9 cellular contexts compared by ENCODE assay signal in the genomic region with DNA sequence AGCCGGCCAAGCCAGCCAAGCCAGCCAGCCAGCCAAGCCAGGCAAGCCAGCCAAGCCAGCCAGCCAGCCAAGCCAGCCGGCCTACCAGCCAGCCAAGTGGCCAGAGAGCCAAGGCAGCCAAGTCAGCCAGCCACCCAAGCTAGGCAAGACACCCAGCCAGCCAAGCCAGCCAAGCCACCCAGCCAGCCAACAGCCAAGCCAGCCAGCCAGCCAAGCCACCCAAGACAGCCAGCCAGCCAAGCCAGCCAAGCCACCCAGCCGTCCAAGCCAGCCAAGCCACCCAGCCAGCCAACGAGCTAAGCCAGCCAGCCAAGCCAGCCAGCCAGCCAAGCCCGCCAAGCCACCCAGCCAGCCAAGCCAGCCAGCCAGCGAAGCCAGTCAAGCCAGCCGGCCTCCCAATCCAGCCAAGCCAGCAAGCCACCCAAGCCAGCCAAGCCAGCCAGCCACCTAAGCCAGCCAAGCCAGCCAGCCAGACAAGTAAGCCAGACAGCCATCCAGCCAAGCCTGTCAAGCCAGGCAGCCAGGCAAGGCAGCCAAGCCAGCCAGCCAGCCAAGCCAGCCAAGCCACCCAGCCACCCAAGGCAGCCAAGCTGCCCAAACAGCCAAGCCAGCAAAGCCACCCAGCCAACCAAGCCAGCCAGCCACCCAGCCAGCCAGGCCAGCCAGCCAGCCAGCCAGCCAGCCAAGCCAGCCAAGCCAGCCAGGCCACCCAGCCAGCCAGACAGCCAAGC.
DNase-seq lines count a peak whose midpoint lies in the region; ATAC-seq and TF ChIP-seq lines count a peak whose summit lies in the region.
"Had no signal": no experiment of that assay in that cellular context is flagged by ENCODE, and none has a peak within 500 bp of the region (broad histone marks: within the 10 kb centered on the region; RNA-seq: fewer than 3 reads in every experiment).

No MANE protein-coding gene starts in this region.

- H3K4me3 ChIP-seq in H7 (ENCODE audit: insufficient read depth, low read depth, low read length) = no peak overlapping the region
- no peak overlapping the region for H3K4me3 ChIP-seq in right atrium auricular region
- peak overlapping the region in 1 of 5 donors; percentile 0 for H3K4me3 ChIP-seq in subcutaneous abdominal adipose tissue (ENCODE audit: low read depth in 1 of 5, low read length in 5 of 5)
- H3K4me3 ChIP-seq: SK-N-MC had no signal

- no peak overlapping the region for H3K9ac ChIP-seq in subcutaneous abdominal adipose tissue (ENCODE audit: low read length in 5 of 5)

- H3K27me3 ChIP-seq in H7 (ENCODE audit: control insufficient read depth, insufficient read depth, low read length) (no peaks in the 10 kb centered on the region), right atrium auricular region (no peaks in the 10 kb centered on the region), subcutaneous abdominal adipose tissue (ENCODE audit: control insufficient read depth in 5 of 5, insufficient read depth in 4 of 5, low read length in 5 of 5) (no peaks in the 10 kb centered on the region)

- ATAC-seq in HG02870 (IDR thresholded peaks at IDR 0.05; ENCODE audit: unreplicated experiment) = no peak
- ATAC-seq in GM21576 (IDR thresholded peaks at IDR 0.05; ENCODE audit: unreplicated experiment) = no peak
- ATAC-seq in HG02610 (IDR thresholded peaks at IDR 0.05; ENCODE audit: unreplicated experiment) = no peak

- TF ChIP-seq CTCF in right atrium auricular region (IDR thresholded peaks at IDR 0.05) = no peak

- H3K36me3 ChIP-seq in H7 (replicated peaks; ENCODE audit: control insufficient read depth, insufficient read depth, low read length) = no peaks in the 10 kb centered on the region
- no peaks in the 10 kb centered on the region for H3K36me3 ChIP-seq in right atrium auricular region
- H3K36me3 ChIP-seq in subcutaneous abdominal adipose tissue (ENCODE audit: control insufficient read depth in 5 of 5, insufficient read depth in 5 of 5, low read length in 5 of 5) = no peaks in the 10 kb centered on the region

- no peak for TF ChIP-seq POLR2A in erythroblast (IDR thresholded peaks at IDR 0.05; ENCODE audit: low read length)

- no peaks in the 10 kb centered on the region for H3K4me1 ChIP-seq in right atrium auricular region
- H3K4me1 ChIP-seq in subcutaneous abdominal adipose tissue (ENCODE audit: control insufficient read depth in 5 of 5, insufficient read depth in 5 of 5, low read length in 5 of 5) = no peaks in the 10 kb centered on the region

- no peak overlapping the region for H3K27ac ChIP-seq in right atrium auricular region
- H3K27ac ChIP-seq in subcutaneous abdominal adipose tissue (ENCODE audit: low read depth, low read length) = peak overlapping the region; percentile 16
- H3K27ac ChIP-seq: SK-N-MC had no signal

- DNase-seq in H7 (peak; percentile 69), right atrium auricular region (ENCODE audit: low spot score) (peak; percentile 81), erythroblast (lab: John Stamatoyannopoulos, UW) (no peak)
- DNase-seq in activated CD8-positive, alpha-beta memory T cell treated with anti-CD3 and anti-CD28 coated beads, Interleukin-2, amount 50 U/mL, for 4 hours = peak; percentile 50

- H3K9me3 ChIP-seq in right atrium auricular region (peaks cover 0 to 8% of the 10 kb centered on the region in 2 donors), subcutaneous abdominal adipose tissue (ENCODE audit: control insufficient read depth in 5 of 5, low read length in 5 of 5) (peaks cover 2 to 30% (median 22%) of the 10 kb centered on the region in 5 donors)

Comparison
In these comparisons a context has a peak if more than half of its experiments do, and no peak if none do; other contexts are left out.
1. DNase-seq: peak in H7 (single experiment), activated CD8-positive, alpha-beta memory T cell treated with anti-CD3 and anti-CD28 coated beads, Interleukin-2, amount 50 U/mL, for 4 hours (single experiment) and right atrium auricular region (single experiment); none in erythroblast (0 of 2).